13 cellular contexts compared by ENCODE assay signal in genomic region chr2:170680172-170680913, GRCh38. TPM values are rescaled to one million over a fixed set of nuclear protein-coding genes. Genes with fewer than 3 reads are reported as not detected.
DNase-seq lines count a peak whose midpoint lies in the region; ATAC-seq and TF ChIP-seq lines count a peak whose summit lies in the region.
"Had no signal": no experiment of that assay in that cellular context is flagged by ENCODE, and none has a peak within 500 bp of the region (broad histone marks: within the 10 kb centered on the region; RNA-seq: fewer than 3 reads in every experiment).

No MANE protein-coding gene starts in this region.

- H3K4me1 Mint-ChIP-seq in nephron progenitor cell: peaks cover 65% of the 10 kb centered on the region
- H3K4me1 Mint-ChIP-seq: activated CD8-positive, alpha-beta memory T cell treated with anti-CD3 and anti-CD28 coated beads, Interleukin-2, amount 10 ng/mL, durations not matched to agents 7 days and 5 days had no signal

- no peak for TF ChIP-seq CTCF in nephron progenitor cell (IDR thresholded peaks at IDR 0.05)

- no peaks in the 10 kb centered on the region for H3K27me3 ChIP-seq in HUES64 (ENCODE audit: insufficient read depth, low read length)
- H3K27me3 ChIP-seq: cardiac muscle cell had no signal

- H3K4me3 Mint-ChIP-seq in nephron progenitor cell: peak overlapping the region; percentile 26
- H3K4me3 Mint-ChIP-seq: activated CD8-positive, alpha-beta memory T cell treated with anti-CD3 and anti-CD28 coated beads, Interleukin-2, amount 10 ng/mL, durations not matched to agents 7 days and 5 days; naive thymus-derived CD8-positive, alpha-beta T cell had no signal

- ATAC-seq in GM19043 (IDR thresholded peaks at IDR 0.05; ENCODE audit: low read depth, unreplicated experiment) (peak; percentile 84), HG02588 (IDR thresholded peaks at IDR 0.05; ENCODE audit: unreplicated experiment) (peak; percentile 88)
- ATAC-seq: activated CD8-positive, alpha-beta memory T cell treated with anti-CD3 and anti-CD28 coated beads, Interleukin-2, amount 10 ng/mL, durations not matched to agents 7 days and 5 days; naive thymus-derived CD8-positive, alpha-beta T cell had no signal

- H3K27ac Mint-ChIP-seq in nephron progenitor cell: peak overlapping the region; percentile 26
- H3K27ac Mint-ChIP-seq: activated CD8-positive, alpha-beta memory T cell treated with anti-CD3 and anti-CD28 coated beads, Interleukin-2, amount 10 ng/mL, durations not matched to agents 7 days and 5 days; naive thymus-derived CD8-positive, alpha-beta T cell had no signal

- peak overlapping the region; percentile 34 for H3K9ac ChIP-seq in HUES64 (ENCODE audit: low read depth, low read length)

- H3K36me3 Mint-ChIP-seq in nephron progenitor cell (ENCODE audit: low read depth): no peaks in the 10 kb centered on the region
- H3K36me3 Mint-ChIP-seq: activated CD8-positive, alpha-beta memory T cell treated with anti-CD3 and anti-CD28 coated beads, Interleukin-2, amount 10 ng/mL, durations not matched to agents 7 days and 5 days; naive thymus-derived CD8-positive, alpha-beta T cell had no signal

- 0% methylated on average over 1 of the region's 1 CpG for WGBS in HUES64

- peak overlapping the region; percentile 23 for H3K4me3 ChIP-seq in HUES64 (ENCODE audit: low read length)
- H3K4me3 ChIP-seq: cardiac muscle cell had no signal

- H3K27me3 Mint-ChIP-seq in nephron progenitor cell (ENCODE audit: low read depth, poor library complexity): no peaks in the 10 kb centered on the region

- no peak for DNase-seq in nephron progenitor cell
- DNase-seq in retina: no peak
- DNase-seq in NCI-H2227 treated with DMSO at 0.1 percent for 48 hours (lab: John Stamatoyannopoulos, UW): no peak
- no peak for DNase-seq in ecto neural progenitor cell (ENCODE audit: low spot score)
- DNase-seq: activated CD8-positive, alpha-beta memory T cell treated with anti-CD3 and anti-CD28 coated beads, Interleukin-2, amount 10 ng/mL, durations not matched to agents 7 days and 5 days; glutamatergic neuron; naive thymus-derived CD8-positive, alpha-beta T cell; SHP77; stimulated activated CD4-positive, alpha-beta T cell treated with anti-CD3 and anti-CD28 coated beads, Interleukin-4, amount 100 ng/mL, for 24 hours had no signal

- H3K9me3 Mint-ChIP-seq in nephron progenitor cell: no peaks in the 10 kb centered on the region
- H3K9me3 Mint-ChIP-seq: naive thymus-derived CD8-positive, alpha-beta T cell had no signal

- H3K36me3 ChIP-seq in HUES64 (ENCODE audit: insufficient read depth, low read length): no peaks in the 10 kb centered on the region
- H3K36me3 ChIP-seq: cardiac muscle cell had no signal

- H3K27ac ChIP-seq in HUES64 (ENCODE audit: low read depth, low read length): peak overlapping the region; percentile 91
- H3K27ac ChIP-seq: cardiac muscle cell had no signal

- H3K9me3 ChIP-seq in HUES64 (ENCODE audit: insufficient read depth, low read depth, low read length): no peaks in the 10 kb centered on the region

- H3K4me1 ChIP-seq in HUES64 (ENCODE audit: insufficient read depth, low read length): peaks cover 45% of the 10 kb centered on the region

RNA-seq across cellular contexts. Expression of gene SP5, which starts 34.8 kb away (rescaled TPM):
- 36.1 TPM for polyA plus RNA-seq in HUES64 (2013, experiment 1 of 2)
- polyA plus RNA-seq in HUES64 (2013, experiment 2 of 2): 55.5 TPM
- polyA plus RNA-seq: cardiac muscle cell; naive thymus-derived CD8-positive, alpha-beta T cell had no signal
